ENCODE assay signal across 1 cellular context in genomic region chr9:93091453-93092081, GRCh38.
TF ChIP-seq lines count a peak whose summit lies in the region.

No MANE protein-coding gene starts in this region.

TF ChIP-seq in SK-N-SH, 30 proteins besides CTCF, POLR2A, EP300 and RAD21 (continued from another document):
- TF ChIP-seq RFX5 (IDR thresholded peaks at IDR 0.05; ENCODE audit: low read length) (no peak), GABPA (IDR thresholded peaks at IDR 0.05; ENCODE audit: low read depth) (no peak), CHD2 (IDR thresholded peaks at IDR 0.05; ENCODE audit: low read length, partially characterized antibody) (no peak), MEF2A (IDR thresholded peaks at IDR 0.05; ENCODE audit: borderline replicate concordance, low read depth) (no peak), USF1 (IDR thresholded peaks at IDR 0.05; ENCODE audit: borderline replicate concordance, low read depth) (peak; percentile 14; the same call in 1 of the 2 replicates), MXI1 (IDR thresholded peaks at IDR 0.05; ENCODE audit: low read depth, low read length) (no peak), FOSL2 (IDR thresholded peaks at IDR 0.05; ENCODE audit: borderline replicate concordance, low read depth) (peak; percentile 94), IRF3 (IDR thresholded peaks at IDR 0.05; ENCODE audit: low read depth, low read length) (no peak), TCF12 (IDR thresholded peaks at IDR 0.05) (peak; percentile 55; the same call in 1 of the 2 replicates), POLR2AphosphoS5 (IDR thresholded peaks at IDR 0.05; ENCODE audit: low read depth, low read length) (no peak; the same call in 1 of the 2 replicates), ELF1 (IDR thresholded peaks at IDR 0.05) (no peak), FOXM1 (IDR thresholded peaks at IDR 0.05; ENCODE audit: low read depth) (no peak), PBX3 (IDR thresholded peaks at IDR 0.05) (no peak), REST (IDR thresholded peaks at IDR 0.05; ENCODE audit: low read depth, low read length) (no peak), EZH2phosphoT487 (IDR thresholded peaks at IDR 0.05; ENCODE audit: borderline replicate concordance, low read depth) (no peak), JUND (IDR thresholded peaks at IDR 0.05) (peak; percentile 83), GATA2 (CRISPR knock-in tag; IDR thresholded peaks at IDR 0.05) (no peak)
